ENCODE assay signal across 9 cellular contexts in genomic region chr2:191869178-191869577, GRCh38. TPM values are rescaled to one million over a fixed set of nuclear protein-coding genes. Genes with fewer than 3 reads are reported as not detected.
DNase-seq lines count a peak whose midpoint lies in the region; ATAC-seq and TF ChIP-seq lines count a peak whose summit lies in the region.
"Had no signal": no experiment of that assay in that cellular context is flagged by ENCODE, and none has a peak within 500 bp of the region (broad histone marks: within the 10 kb centered on the region; RNA-seq: fewer than 3 reads in every experiment).

No MANE protein-coding gene starts in this region.

- TF ChIP-seq CTCF in GM12874 (IDR thresholded peaks at IDR 0.05; ENCODE audit: insufficient read depth, low read depth, low read length) (peak; percentile 53), astrocyte of the spinal cord (IDR thresholded peaks at IDR 0.05; ENCODE audit: low read depth, low read length) (peak; percentile 38), nephron progenitor cell (IDR thresholded peaks at IDR 0.05) (peak; percentile 32), suprapubic skin (IDR thresholded peaks at IDR 0.05) (no peak)

- peak; percentile 9 to 30 for DNase-seq in Kasumi-1 (lab: John Stamatoyannopoulos, UW)
- DNase-seq in astrocyte of the spinal cord (ENCODE audit: low read depth, low spot score), result no peak
- DNase-seq in nephron progenitor cell, result peak; percentile 44
- no peak for DNase-seq in stimulated activated CD4-positive, alpha-beta T cell treated with anti-CD3 and anti-CD28 coated beads, Interleukin-4, amount 100 ng/mL, for 1 hour
- no peak for DNase-seq in suprapubic skin (ENCODE audit: low spot score in 2 of 2)

- no peak for TF ChIP-seq POLR2A in suprapubic skin (IDR thresholded peaks at IDR 0.05)

- in situ Hi-C loops in astrocyte of the spinal cord (cut with HindIII; ENCODE audit: low sequenced_read_pairs), result no loop called here

- H3K4me1 ChIP-seq in suprapubic skin, result peaks cover 32% of the 10 kb centered on the region

- 62% methylated on average over 6 of the region's 6 CpGs for WGBS in suprapubic skin

- H3K4me3 ChIP-seq in astrocyte of the spinal cord (ENCODE audit: low read depth, low read length) (no peak overlapping the region), suprapubic skin (no peak overlapping the region)
- H3K4me3 ChIP-seq: upper lobe of left lung had no signal

- H3K27ac Mint-ChIP-seq in nephron progenitor cell, result no peak overlapping the region

- ATAC-seq in GM21786 (IDR thresholded peaks at IDR 0.05; ENCODE audit: unreplicated experiment) (no peak), HG02970 (IDR thresholded peaks at IDR 0.05; ENCODE audit: low FRiP score, unreplicated experiment) (no peak)

- peaks cover 4% of the 10 kb centered on the region for H3K9me3 Mint-ChIP-seq in nephron progenitor cell

- H3K36me3 ChIP-seq in suprapubic skin, result no peaks in the 10 kb centered on the region
- H3K36me3 ChIP-seq: upper lobe of left lung had no signal

- no peaks in the 10 kb centered on the region for H3K27me3 Mint-ChIP-seq in nephron progenitor cell (ENCODE audit: low read depth, poor library complexity)

- H3K4me1 Mint-ChIP-seq in nephron progenitor cell, result peaks cover 35% of the 10 kb centered on the region

- no peaks in the 10 kb centered on the region for H3K9me3 ChIP-seq in suprapubic skin
- H3K9me3 ChIP-seq: upper lobe of left lung had no signal

- H3K36me3 Mint-ChIP-seq in nephron progenitor cell (ENCODE audit: low read depth), result no peaks in the 10 kb centered on the region

- TF ChIP-seq EP300 in suprapubic skin (IDR thresholded peaks at IDR 0.05), result no peak

- no peaks in the 10 kb centered on the region for H3K27me3 ChIP-seq in suprapubic skin
- H3K27me3 ChIP-seq: upper lobe of left lung had no signal

- H3K4me3 Mint-ChIP-seq in nephron progenitor cell, result no peak overlapping the region

- H3K27ac ChIP-seq in suprapubic skin, result no peak overlapping the region

RNA-seq across cellular contexts. Expression of gene CAVIN2, which starts 22.3 kb away (rescaled TPM):
- total RNA-seq in suprapubic skin, result 10 to 100 TPM in 1 of 4 donors, 1 to 10 TPM in 3; 3.8 to 12.9 (median 6.7) TPM

Comparison
In these comparisons a context has a peak if more than half of its experiments do, and no peak if none do; other contexts are left out.
1. CTCF ChIP-seq: peak in GM12874 (single experiment), astrocyte of the spinal cord (single experiment) and nephron progenitor cell (single experiment); none in suprapubic skin (0 of 2).
2. DNase-seq: peak in Kasumi-1 (2 of 2) and nephron progenitor cell (single experiment); none in astrocyte of the spinal cord (single experiment), stimulated activated CD4-positive, alpha-beta T cell treated with anti-CD3 and anti-CD28 coated beads, Interleukin-4, amount 100 ng/mL, for 1 hour (single experiment) and suprapubic skin (0 of 2).